In the genomic region with DNA sequence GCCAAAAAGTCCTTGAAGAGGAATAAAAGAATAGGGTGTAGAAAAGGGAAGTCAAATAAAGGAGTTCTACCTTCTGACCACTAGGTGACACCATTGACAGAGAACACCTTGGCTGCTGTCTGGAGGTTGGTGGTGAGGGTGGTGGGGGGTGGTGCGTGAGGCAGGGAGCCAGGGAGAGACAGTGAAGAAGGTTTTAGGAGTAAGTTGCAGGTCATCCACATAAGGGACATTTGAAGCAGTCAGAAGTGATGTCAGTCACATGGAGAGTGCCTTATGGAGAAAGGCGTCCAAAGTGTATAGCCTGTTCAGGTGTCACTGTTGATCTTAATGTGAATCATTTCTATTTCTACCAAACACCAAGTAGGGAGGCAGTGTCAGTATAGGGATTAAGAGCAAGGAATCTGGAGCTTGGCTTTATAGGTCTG, we compare ENCODE assay signal across 8 cellular contexts.
DNase-seq lines count a peak whose midpoint lies in the region; ATAC-seq, FAIRE-seq and TF ChIP-seq lines count a peak whose summit lies in the region.

No MANE protein-coding gene starts in this region.

- H3K4me3 Mint-ChIP-seq in activated CD4-positive, alpha-beta T cell treated with anti-CD3 and anti-CD28 coated beads, Interleukin-2, amount 10 ng/mL, durations not matched to agents 7 days and 5 days = no peak overlapping the region

- FAIRE-seq in keratinocyte (lab: Jason Lieb, UNC) = peak; percentile 26

- ATAC-seq in HG02610 (IDR thresholded peaks at IDR 0.05; ENCODE audit: unreplicated experiment) = peak; percentile 49

- TF ChIP-seq CTCF in keratinocyte (optimal IDR thresholded peaks at IDR 0.05 in 1 of 3, IDR thresholded peaks at IDR 0.05 in 1 of 3, conservative IDR thresholded peaks at IDR 0.05 in 1 of 3; ENCODE audit: extremely low read depth in 1 of 3, insufficient read depth in 2 of 3, low read length in 3 of 3) = peak; percentile 80 to 84 (median 80)

- no peaks in the 10 kb centered on the region for H3K79me2 ChIP-seq in keratinocyte (ENCODE audit: control insufficient read depth, insufficient read depth, low read length)

- DNase-seq in activated CD4-positive, alpha-beta T cell treated with anti-CD3 and anti-CD28 coated beads, Interleukin-2, amount 10 ng/mL, durations not matched to agents 7 days and 5 days = peak; percentile 9
- no peak for DNase-seq in activated CD4-positive, alpha-beta T cell treated with anti-CD3 and anti-CD28 coated beads for 1 hour
- DNase-seq in NCI-H1694 treated with DMSO at 0.1 percent for 48 hours (lab: John Stamatoyannopoulos, UW) (peak; percentile 69), amniotic epithelial cell (ENCODE audit: low read depth) (peak; percentile 53), keratinocyte (ENCODE audit: low read depth, low spot score) (no peak), NCI-H2227 treated with DMSO at 0.1 percent for 48 hours (lab: John Stamatoyannopoulos, UW) (no peak), DMS153 (lab: John Stamatoyannopoulos, UW) (no peak)

- dilution Hi-C loops in keratinocyte (cut with MboI; ENCODE audit: extremely low pct_ligation_motif_present, low sequenced_read_pairs) = no loop called here

- CTCF ChIA-PET in activated CD4-positive, alpha-beta T cell treated with anti-CD3 and anti-CD28 coated beads, Interleukin-2, amount 10 ng/mL, durations not matched to agents 7 days and 5 days (lab: Charles Lee) = no interaction called here

- H3K36me3 ChIP-seq in keratinocyte (ENCODE audit: control insufficient read depth in 2 of 2, extremely low read depth in 1 of 2, insufficient read depth in 2 of 2, low read length in 2 of 2) = no peaks in the 10 kb centered on the region

- H3K4me2 ChIP-seq in keratinocyte (ENCODE audit: control insufficient read depth, extremely low read depth, insufficient read depth, low read depth, low read length) = no peak overlapping the region

- no peaks in the 10 kb centered on the region for H3K36me3 Mint-ChIP-seq in activated CD4-positive, alpha-beta T cell treated with anti-CD3 and anti-CD28 coated beads, Interleukin-2, amount 10 ng/mL, durations not matched to agents 7 days and 5 days (ENCODE audit: low read depth)

- POLR2A ChIA-PET in activated CD4-positive, alpha-beta T cell treated with anti-CD3 and anti-CD28 coated beads, Interleukin-2, amount 10 ng/mL, durations not matched to agents 7 days and 5 days (lab: Charles Lee) = interaction anchor here (0.6 kb wide), 1 partner anchor 11 kb away, joined by 4 read pairs; no protein-coding TSS in a partner anchor

- no peaks in the 10 kb centered on the region for H3K9me3 ChIP-seq in keratinocyte (ENCODE audit: control insufficient read depth, low read depth, low read length)

- H3K4me1 ChIP-seq in keratinocyte (ENCODE audit: control insufficient read depth, extremely low read depth, insufficient read depth, low read length) = no peaks in the 10 kb centered on the region

- no peak overlapping the region for H3K4me3 ChIP-seq in keratinocyte (ENCODE audit: control insufficient read depth in 2 of 3, extremely low read depth in 1 of 3, insufficient read depth in 2 of 3, low read depth in 1 of 3, low read length in 3 of 3)

- H3K9ac ChIP-seq in keratinocyte (ENCODE audit: control insufficient read depth, extremely low read depth, insufficient read depth, low read length) = no peak overlapping the region

- peaks cover 3% of the 10 kb centered on the region for H3K27me3 ChIP-seq in keratinocyte (ENCODE audit: control insufficient read depth, extremely low read depth, insufficient read depth, low read length)

- H3K27me3 Mint-ChIP-seq in activated CD4-positive, alpha-beta T cell treated with anti-CD3 and anti-CD28 coated beads, Interleukin-2, amount 10 ng/mL, durations not matched to agents 7 days and 5 days = peaks cover 4% of the 10 kb centered on the region

- H3K9me1 ChIP-seq in keratinocyte (ENCODE audit: control insufficient read depth, extremely low read depth, insufficient read depth, low read length) = no peaks in the 10 kb centered on the region

- H3K27ac ChIP-seq in keratinocyte (ENCODE audit: control insufficient read depth, insufficient read depth, low read length) = no peak overlapping the region

- H3K4me1 Mint-ChIP-seq in activated CD4-positive, alpha-beta T cell treated with anti-CD3 and anti-CD28 coated beads, Interleukin-2, amount 10 ng/mL, durations not matched to agents 7 days and 5 days = no peaks in the 10 kb centered on the region

- H3K9me3 Mint-ChIP-seq in activated CD4-positive, alpha-beta T cell treated with anti-CD3 and anti-CD28 coated beads, Interleukin-2, amount 10 ng/mL, durations not matched to agents 7 days and 5 days = no peaks in the 10 kb centered on the region

- H3K27ac Mint-ChIP-seq in activated CD4-positive, alpha-beta T cell treated with anti-CD3 and anti-CD28 coated beads, Interleukin-2, amount 10 ng/mL, durations not matched to agents 7 days and 5 days = no peak overlapping the region

- H2AFZ ChIP-seq in keratinocyte (ENCODE audit: control insufficient read depth, low read length) = no peak overlapping the region

- H4K20me1 ChIP-seq in keratinocyte (ENCODE audit: control insufficient read depth, extremely low read depth, insufficient read depth, low read length) = no peaks in the 10 kb centered on the region

Comparison
In these comparisons a context has a peak if more than half of its experiments do, and no peak if none do; other contexts are left out.
1. DNase-seq: peak in activated CD4-positive, alpha-beta T cell treated with anti-CD3 and anti-CD28 coated beads, Interleukin-2, amount 10 ng/mL, durations not matched to agents 7 days and 5 days (single experiment), NCI-H1694 treated with DMSO at 0.1 percent for 48 hours (single experiment) and amniotic epithelial cell (single experiment); none in activated CD4-positive, alpha-beta T cell treated with anti-CD3 and anti-CD28 coated beads for 1 hour (single experiment), keratinocyte (single experiment), NCI-H2227 treated with DMSO at 0.1 percent for 48 hours (single experiment) and DMS153 (single experiment).